ENCODE assay signal across 1 cellular context in genomic region chr1:39147099-39148025, GRCh38.
TF ChIP-seq lines count a peak whose summit lies in the region.

No MANE protein-coding gene starts in this region.

TF ChIP-seq in HepG2, 621 proteins besides CTCF, POLR2A, EP300 and RAD21:
- TF ChIP-seq NONO (IDR thresholded peaks at IDR 0.05): peak; percentile 20; the same call in 1 of the 2 replicates
- no peak for TF ChIP-seq NONO (CRISPR knock-in tag; conservative IDR thresholded peaks at IDR 0.05)
- 0 out of 2 replicates have a peak, but pooled peaks have one; percentile 9 for TF ChIP-seq ZBTB40 (IDR thresholded peaks at IDR 0.05)
- TF ChIP-seq ZBTB40 (CRISPR knock-in tag; IDR thresholded peaks at IDR 0.05): no peak
- TF ChIP-seq SAP130 (CRISPR knock-in tag; IDR thresholded peaks at IDR 0.05; ENCODE audit: low read depth): no peak
- TF ChIP-seq ZNF121 (CRISPR knock-in tag; IDR thresholded peaks at IDR 0.05): 0 out of 2 replicates have a peak, but pooled peaks have one; percentile 19
- no peak for TF ChIP-seq ZNF432 (CRISPR knock-in tag; IDR thresholded peaks at IDR 0.05; ENCODE audit: borderline replicate concordance)
TF ChIP-seq in HepG2: peak in this region for 3.
